8 cellular contexts compared by ENCODE assay signal in genomic region chr6:144266091-144266649, GRCh38. TPM values are rescaled to one million over a fixed set of nuclear protein-coding genes. Genes with fewer than 3 reads are reported as not detected.
DNase-seq lines count a peak whose midpoint lies in the region; ATAC-seq and TF ChIP-seq lines count a peak whose summit lies in the region.

No MANE protein-coding gene starts in this region.

- H3K9ac ChIP-seq in HUES64 (ENCODE audit: low read depth, low read length) = peak overlapping the region; percentile 55
- no peak overlapping the region for H3K9ac ChIP-seq in mammary epithelial cell (ENCODE audit: insufficient read depth, low read length)

- TF ChIP-seq CTCF in mammary epithelial cell (conservative IDR thresholded peaks at IDR 0.05 in 1 of 2, IDR thresholded peaks at IDR 0.05 in 1 of 2; ENCODE audit: extremely low read depth in 1 of 2, insufficient read depth in 1 of 2, low read depth in 1 of 2, low read length in 2 of 2) = no peak

- H3K4me3 ChIP-seq in HUES64 (ENCODE audit: low read length) (peak overlapping the region; percentile 38), mammary epithelial cell (replicated peaks in 1 of 3; ENCODE audit: insufficient read depth in 1 of 3, low read depth in 2 of 3, low read length in 3 of 3) (no peak overlapping the region), thymus (ENCODE audit: low read length) (no peak overlapping the region)

- CTCF ChIA-PET in mammary epithelial cell (lab: Charles Lee; ENCODE audit: low non-redundant PET) = no interaction called here

- WGBS in HUES64 = 29% methylated on average over 6 of the region's 6 CpGs
- WGBS in mammary epithelial cell (ENCODE audit: low coverage, missing lambda C conversion rate) = 96% methylated on average over 6 of the region's 6 CpGs
- 94% methylated on average over 6 of the region's 6 CpGs for WGBS in thymus

- H3K27me3 ChIP-seq in HUES64 (ENCODE audit: insufficient read depth, low read length) (no peaks in the 10 kb centered on the region), mammary epithelial cell (ENCODE audit: insufficient read depth, low read length) (no peaks in the 10 kb centered on the region), thymus (ENCODE audit: control insufficient read depth, insufficient read depth) (no peaks in the 10 kb centered on the region)

- dilution Hi-C loops in mammary epithelial cell (cut with HindIII; ENCODE audit: low sequenced_read_pairs) = no loop called here

- no peak for DNase-seq in mammary epithelial cell
- DNase-seq in left kidney (ENCODE audit: low read depth, low spot score) = peak; percentile 61
- DNase-seq in nucleus accumbens (lab: John Stamatoyannopoulos, UW) = no peak
- no peak for DNase-seq in DMS79 treated with DMSO at 0.1 percent for 48 hours (lab: John Stamatoyannopoulos, UW)

- H3K4me1 ChIP-seq in HUES64 (ENCODE audit: insufficient read depth, low read length) (peaks cover 37% of the 10 kb centered on the region), mammary epithelial cell (ENCODE audit: insufficient read depth, low read length) (peaks cover 27% of the 10 kb centered on the region), thymus (ENCODE audit: control insufficient read depth, insufficient read depth, low read length) (no peaks in the 10 kb centered on the region)

- H3K36me3 ChIP-seq in HUES64 (ENCODE audit: insufficient read depth, low read length) (no peaks in the 10 kb centered on the region), mammary epithelial cell (ENCODE audit: insufficient read depth, low read length) (no peaks in the 10 kb centered on the region), thymus (ENCODE audit: control insufficient read depth, insufficient read depth) (no peaks in the 10 kb centered on the region)

- no peaks in the 10 kb centered on the region for H4K20me1 ChIP-seq in mammary epithelial cell (ENCODE audit: insufficient read depth, low read length)

- H3K27ac ChIP-seq in HUES64 (ENCODE audit: low read depth, low read length) (peak overlapping the region; percentile 88), mammary epithelial cell (ENCODE audit: insufficient read depth, low read depth, low read length) (no peak overlapping the region), thymus (ENCODE audit: low read depth) (peak overlapping the region; percentile 53)

- no peaks in the 10 kb centered on the region for H3K79me2 ChIP-seq in mammary epithelial cell (ENCODE audit: insufficient read depth, low read length)

- H3K9me3 ChIP-seq in HUES64 (ENCODE audit: insufficient read depth, low read depth, low read length) = 0 out of 2 replicates have a peak, but pooled peaks cover 1% of the 10 kb centered on the region
- peaks cover 5% of the 10 kb centered on the region for H3K9me3 ChIP-seq in mammary epithelial cell (replicated peaks; ENCODE audit: insufficient read depth, low read length)
- H3K9me3 ChIP-seq in thymus (ENCODE audit: control insufficient read depth) = no peaks in the 10 kb centered on the region

- H3K4me2 ChIP-seq in mammary epithelial cell (ENCODE audit: insufficient read depth, low read depth, low read length) = no peak overlapping the region

- BruUV-seq in mammary epithelial cell (replicated peaks; lab: Mats Ljungman, UMichigan) = no TSS peak

- peak overlapping the region; percentile 32 for H2AFZ ChIP-seq in mammary epithelial cell (ENCODE audit: low read depth, low read length)

- intact Hi-C loops in mammary epithelial cell (cut with micrococcal nuclease) = no loop called here

- ATAC-seq in HG02798 (IDR thresholded peaks at IDR 0.05; ENCODE audit: poor library complexity, unreplicated experiment) (no peak), HG03135 (IDR thresholded peaks at IDR 0.05; ENCODE audit: unreplicated experiment) (no peak)

- in situ Hi-C loops in mammary epithelial cell (cut with MboI; ENCODE audit: low sequenced_read_pairs in 2 of 2) = no loop called here

RNA-seq across cellular contexts. Expression of gene UTRN, which starts 19.0 kb away (rescaled TPM):
- polyA plus RNA-seq in HUES64 (2013, experiment 1 of 2) = 19.5 TPM
- 25.1 TPM for polyA plus RNA-seq in HUES64 (2013, experiment 2 of 2)
- 10 to 100 TPM; 36.8 to 44.9 TPM for total RNA-seq in mammary epithelial cell
- polyA plus RNA-seq in mammary epithelial cell (10.0 TPM), thymus (16.8 TPM)
- 72.3 TPM for polyA minus RNA-seq in mammary epithelial cell
